1 cellular context compared by ENCODE assay signal in the genomic region with DNA sequence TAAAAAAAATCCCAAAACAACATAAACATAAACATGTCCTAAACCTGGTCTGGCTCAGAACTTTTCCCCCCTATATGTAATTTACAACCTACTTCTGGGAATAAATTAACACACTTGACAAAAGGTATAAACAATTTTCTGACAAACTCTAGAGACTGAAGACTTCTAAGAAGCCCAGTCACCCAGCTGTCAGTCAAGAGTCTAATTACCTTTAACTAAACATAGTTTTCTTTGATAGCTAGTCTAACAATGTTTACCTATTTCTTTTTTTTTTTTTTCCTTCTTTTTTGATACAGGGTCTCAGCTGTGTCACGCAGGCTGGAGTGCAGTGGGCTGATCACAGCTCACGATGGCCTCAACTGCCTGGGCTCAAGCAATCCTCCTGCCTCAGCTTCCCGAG.
TF ChIP-seq lines count a peak whose summit lies in the region.

No MANE protein-coding gene starts in this region.

TF ChIP-seq in A549, 52 proteins besides CTCF, POLR2A, EP300 and RAD21 (continued from another document):
- TF ChIP-seq, protein P1, sequence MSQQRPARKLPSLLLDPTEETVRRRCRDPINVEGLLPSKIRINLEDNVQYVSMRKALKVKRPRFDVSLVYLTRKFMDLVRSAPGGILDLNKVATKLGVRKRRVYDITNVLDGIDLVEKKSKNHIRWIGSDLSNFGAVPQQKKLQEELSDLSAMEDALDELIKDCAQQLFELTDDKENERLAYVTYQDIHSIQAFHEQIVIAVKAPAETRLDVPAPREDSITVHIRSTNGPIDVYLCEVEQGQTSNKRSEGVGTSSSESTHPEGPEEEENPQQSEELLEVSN (IDR thresholded peaks at IDR 0.05; ENCODE audit: borderline replicate concordance, low read depth): no peak
- TF ChIP-seq RNF2 (IDR thresholded peaks at IDR 0.05; ENCODE audit: borderline replicate concordance, low read depth) (no peak), JUNB (IDR thresholded peaks at IDR 0.05) (no peak)
